In genomic region chr19:50476943-50477264, GRCh38 we compare ENCODE assay signal across 8 cellular contexts. TPM values are rescaled to one million over a fixed set of nuclear protein-coding genes. Genes with fewer than 3 reads are reported as not detected.
A peak's percentile ranks its signal among the peaks of the same experiment; 100 is the strongest.
DNase-seq lines count a peak whose midpoint lies in the region; ATAC-seq and TF ChIP-seq lines count a peak whose summit lies in the region.

No MANE protein-coding gene starts in this region.

- H4K20me1 ChIP-seq in Karpas-422 (ENCODE audit: insufficient read depth, low read depth, low read length): no peaks in the 10 kb centered on the region

- peaks cover 56% of the 10 kb centered on the region for H3K36me3 Mint-ChIP-seq in dendritic cell treated with granulocyte-macrophage colony-stimulating factor and Interleukin-4, amounts not matched to agents 40 ng/mL and 50 ng/mL, for 4 days (ENCODE audit: low read depth)
- peaks cover 6% of the 10 kb centered on the region for H3K36me3 Mint-ChIP-seq in natural killer cell treated with Interleukin-12 subunit alpha and Interleukin-12 subunit beta and Interleukin-15 and Interleukin-18, amount 100 ng/mL, for 72 hours

- H3K9me2 ChIP-seq in Karpas-422 (replicated peaks; ENCODE audit: insufficient read depth, low read length): no peaks in the 10 kb centered on the region

- peaks cover 29% of the 10 kb centered on the region for H3K79me2 ChIP-seq in Karpas-422 (ENCODE audit: low read length)

- peaks cover 5% of the 10 kb centered on the region for H3K27me3 Mint-ChIP-seq in dendritic cell treated with granulocyte-macrophage colony-stimulating factor and Interleukin-4, amounts not matched to agents 40 ng/mL and 50 ng/mL, for 4 days
- H3K27me3 Mint-ChIP-seq in natural killer cell treated with Interleukin-12 subunit alpha and Interleukin-12 subunit beta and Interleukin-15 and Interleukin-18, amount 100 ng/mL, for 72 hours: no peaks in the 10 kb centered on the region

- peaks cover 38% of the 10 kb centered on the region for H3K36me3 ChIP-seq in Karpas-422 (ENCODE audit: insufficient read depth, low read length)

- TF ChIP-seq CTCF in AG10803 (conservative IDR thresholded peaks at IDR 0.05; ENCODE audit: low read length) (no peak), GM10266 (IDR thresholded peaks at IDR 0.05; ENCODE audit: control insufficient read depth, insufficient read depth, low read depth, missing control alignments) (no peak)

- ATAC-seq in natural killer cell treated with Interleukin-12 subunit alpha and Interleukin-12 subunit beta and Interleukin-15 and Interleukin-18, amount 100 ng/mL, for 72 hours: no peak

- no peak for DNase-seq in AG10803 (ENCODE audit: low read depth)
- DNase-seq in Karpas-422: no peak
- no peak for DNase-seq in natural killer cell treated with Interleukin-12 subunit alpha and Interleukin-12 subunit beta and Interleukin-15 and Interleukin-18, amount 100 ng/mL, for 72 hours (ENCODE audit: low spot score)
- DNase-seq in AG20443 (ENCODE audit: low spot score): no peak
- DNase-seq in putamen (ENCODE audit: low spot score): no peak
- DNase-seq in dedifferentiated amniotic fluid mesenchymal stem cell (ENCODE audit: extremely low spot score): no peak
- DNase-seq in GM10266 (ENCODE audit: extremely low spot score): no peak

- H3K4me3 ChIP-seq in AG10803 (ENCODE audit: low read length) (peak overlapping the region; percentile 76), Karpas-422 (ENCODE audit: low read length) (peak overlapping the region; percentile 98)

- no peak overlapping the region for H2AFZ ChIP-seq in Karpas-422 (ENCODE audit: low read length)

- H3K9ac ChIP-seq in Karpas-422 (ENCODE audit: low read length): peak overlapping the region; percentile 99

- peak overlapping the region; percentile 94 for H3K4me2 ChIP-seq in Karpas-422 (ENCODE audit: low read depth, low read length, poor library complexity, severe bottlenecking)

- no peaks in the 10 kb centered on the region for H3K27me3 ChIP-seq in Karpas-422 (ENCODE audit: low read length)

- peak overlapping the region; percentile 93 for H3K4me3 Mint-ChIP-seq in dendritic cell treated with granulocyte-macrophage colony-stimulating factor and Interleukin-4, amounts not matched to agents 40 ng/mL and 50 ng/mL, for 4 days
- peak overlapping the region; percentile 94 for H3K4me3 Mint-ChIP-seq in natural killer cell treated with Interleukin-12 subunit alpha and Interleukin-12 subunit beta and Interleukin-15 and Interleukin-18, amount 100 ng/mL, for 72 hours

- peak overlapping the region; percentile 84 for H3K27ac ChIP-seq in Karpas-422 (ENCODE audit: low read length)

- peaks cover 8% of the 10 kb centered on the region for H3K4me1 ChIP-seq in Karpas-422 (ENCODE audit: low read length)

- intact Hi-C loops in dendritic cell treated with granulocyte-macrophage colony-stimulating factor and Interleukin-4, amounts not matched to agents 40 ng/mL and 50 ng/mL, for 4 days (cut with micrococcal nuclease): loop anchor here (1.0 kb wide), 2 partner anchors 34 to 148 kb away; partner anchors contain the start of genes JOSD2 and KCNC3

- H3K9me3 ChIP-seq in Karpas-422 (ENCODE audit: low read length): peaks cover 9% of the 10 kb centered on the region

- H3K9me3 Mint-ChIP-seq in dendritic cell treated with granulocyte-macrophage colony-stimulating factor and Interleukin-4, amounts not matched to agents 40 ng/mL and 50 ng/mL, for 4 days: no peaks in the 10 kb centered on the region
- no peaks in the 10 kb centered on the region for H3K9me3 Mint-ChIP-seq in natural killer cell treated with Interleukin-12 subunit alpha and Interleukin-12 subunit beta and Interleukin-15 and Interleukin-18, amount 100 ng/mL, for 72 hours

- H3K27ac Mint-ChIP-seq in dendritic cell treated with granulocyte-macrophage colony-stimulating factor and Interleukin-4, amounts not matched to agents 40 ng/mL and 50 ng/mL, for 4 days: peak overlapping the region; percentile 88
- peak overlapping the region; percentile 80 to 89 for H3K27ac Mint-ChIP-seq in natural killer cell treated with Interleukin-12 subunit alpha and Interleukin-12 subunit beta and Interleukin-15 and Interleukin-18, amount 100 ng/mL, for 72 hours

- peaks cover 20% of the 10 kb centered on the region for H3K4me1 Mint-ChIP-seq in dendritic cell treated with granulocyte-macrophage colony-stimulating factor and Interleukin-4, amounts not matched to agents 40 ng/mL and 50 ng/mL, for 4 days (ENCODE audit: low read depth)
- H3K4me1 Mint-ChIP-seq in natural killer cell treated with Interleukin-12 subunit alpha and Interleukin-12 subunit beta and Interleukin-15 and Interleukin-18, amount 100 ng/mL, for 72 hours (ENCODE audit: low read depth in 2 of 2): peaks cover 10 to 25% of the 10 kb centered on the region in 2 donors

RNA-seq across cellular contexts. Expression of gene GARIN5A, which starts 0.3 kb away (rescaled TPM):
- total RNA-seq in Karpas-422 (2014; rRNA removed; shearing (Covaris generic); ENCODE audit: low replicate concordance): 1.2 TPM in 1 of 2 replicates, not detected in the other
- 1 to 10 TPM in 1 of 2 donors, not detected in 1; 1.1 TPM for total RNA-seq in natural killer cell treated with Interleukin-12 subunit alpha and Interleukin-12 subunit beta and Interleukin-15 and Interleukin-18, amount 100 ng/mL, for 72 hours

RNA-seq across cellular contexts. Expression of gene EMC10, which starts 0.6 kb away (rescaled TPM):
- total RNA-seq in Karpas-422 (2014; rRNA removed; shearing (Covaris generic); ENCODE audit: low replicate concordance): 63.7 and 93.4 TPM in 2 replicates
- 100 to 1,000 TPM in 1 of 2 donors, 10 to 100 TPM in 1; 84.1 to 106 TPM for total RNA-seq in natural killer cell treated with Interleukin-12 subunit alpha and Interleukin-12 subunit beta and Interleukin-15 and Interleukin-18, amount 100 ng/mL, for 72 hours

RNA-seq across cellular contexts. Expression of gene JOSD2, which starts 34.1 kb away (rescaled TPM):
- total RNA-seq in Karpas-422 (2014; rRNA removed; shearing (Covaris generic); ENCODE audit: low replicate concordance): 15.8 and 42.3 TPM in 2 replicates
- 10 to 100 TPM; 39.8 to 46.0 TPM for total RNA-seq in natural killer cell treated with Interleukin-12 subunit alpha and Interleukin-12 subunit beta and Interleukin-15 and Interleukin-18, amount 100 ng/mL, for 72 hours

RNA-seq across cellular contexts. Expression of gene ASPDH, which starts 36.8 kb away (rescaled TPM):
- total RNA-seq in Karpas-422 (2014; rRNA removed; shearing (Covaris generic); ENCODE audit: low replicate concordance): not detected in 2 replicates
- not detected for total RNA-seq in natural killer cell treated with Interleukin-12 subunit alpha and Interleukin-12 subunit beta and Interleukin-15 and Interleukin-18, amount 100 ng/mL, for 72 hours

RNA-seq across cellular contexts. Expression of gene MYBPC2, which starts 44.2 kb away (rescaled TPM):
- total RNA-seq in Karpas-422 (2014; rRNA removed; shearing (Covaris generic); ENCODE audit: low replicate concordance): 23.4 and 48.3 TPM in 2 replicates
- total RNA-seq in natural killer cell treated with Interleukin-12 subunit alpha and Interleukin-12 subunit beta and Interleukin-15 and Interleukin-18, amount 100 ng/mL, for 72 hours: under 1 TPM in 1 of 2 donors, not detected in 1; 0.50 TPM
